In genomic region chr1:173508541-173508940, GRCh38 we compare ENCODE assay signal across 15 cellular contexts. TPM values are rescaled to one million over a fixed set of nuclear protein-coding genes. Genes with fewer than 3 reads are reported as not detected.
DNase-seq lines count a peak whose midpoint lies in the region; ATAC-seq and TF ChIP-seq lines count a peak whose summit lies in the region.
"Had no signal": no experiment of that assay in that cellular context is flagged by ENCODE, and none has a peak within 500 bp of the region (broad histone marks: within the 10 kb centered on the region; RNA-seq: fewer than 3 reads in every experiment).

No MANE protein-coding gene starts in this region.

- H3K4me2 ChIP-seq in mammary epithelial cell (ENCODE audit: insufficient read depth, low read depth, low read length): no peak overlapping the region
- H3K4me2 ChIP-seq: BLaER1 had no signal

- in situ Hi-C loops in mammary epithelial cell (cut with MboI; ENCODE audit: low sequenced_read_pairs in 2 of 2): no loop called here

- H3K27me3 ChIP-seq in mammary epithelial cell (ENCODE audit: insufficient read depth, low read length): no peaks in the 10 kb centered on the region
- no peaks in the 10 kb centered on the region for H3K27me3 ChIP-seq in neuron (ENCODE audit: insufficient read depth, low read length)
- H3K27me3 ChIP-seq: BLaER1, SJSA1 had no signal

- H3K9ac ChIP-seq in mammary epithelial cell (ENCODE audit: insufficient read depth, low read length): no peak overlapping the region
- H3K9ac ChIP-seq: BLaER1 had no signal

- H3K36me3 Mint-ChIP-seq in Calu3 (ENCODE audit: insufficient read depth, unreplicated experiment): no peaks in the 10 kb centered on the region
- H3K36me3 Mint-ChIP-seq: CD8-positive, alpha-beta T cell had no signal

- intact Hi-C loops in Calu3 (cut with micrococcal nuclease; ENCODE audit: unreplicated experiment): loop anchor here (10.0 kb wide), 1 partner anchor 206 kb away; the partner anchor contains the start of gene KLHL20
- intact Hi-C loops in mammary epithelial cell (cut with micrococcal nuclease): no loop called here

- peaks cover 8% of the 10 kb centered on the region for H3K4me1 ChIP-seq in mammary epithelial cell (ENCODE audit: insufficient read depth, low read length)
- peaks cover 27% of the 10 kb centered on the region for H3K4me1 ChIP-seq in neuron (ENCODE audit: insufficient read depth, low read length)
- H3K4me1 ChIP-seq: BLaER1, SJSA1 had no signal

- no peaks in the 10 kb centered on the region for H3K27me3 Mint-ChIP-seq in Calu3 (ENCODE audit: unreplicated experiment)

- H3K9me3 ChIP-seq in mammary epithelial cell (replicated peaks; ENCODE audit: insufficient read depth, low read length) (no peaks in the 10 kb centered on the region), neuron (ENCODE audit: low read length) (no peaks in the 10 kb centered on the region)
- H3K9me3 ChIP-seq: BLaER1, SJSA1 had no signal

- BruUV-seq in Calu3 (replicated peaks; lab: Mats Ljungman, UMichigan): no TSS peak
- no TSS peak for BruUV-seq in mammary epithelial cell (replicated peaks; lab: Mats Ljungman, UMichigan)

- no peak overlapping the region for H3K4me3 ChIP-seq in mammary epithelial cell (replicated peaks in 1 of 3; ENCODE audit: insufficient read depth in 1 of 3, low read depth in 2 of 3, low read length in 3 of 3)
- H3K4me3 ChIP-seq in neuron (ENCODE audit: low read length): no peak overlapping the region
- H3K4me3 ChIP-seq: BLaER1, SJSA1 had no signal

- no peaks in the 10 kb centered on the region for H3K36me3 ChIP-seq in mammary epithelial cell (ENCODE audit: insufficient read depth, low read length)
- no peaks in the 10 kb centered on the region for H3K36me3 ChIP-seq in neuron (ENCODE audit: insufficient read depth, low read length)
- H3K36me3 ChIP-seq: BLaER1, SJSA1 had no signal

- WGBS in mammary epithelial cell (ENCODE audit: low coverage, missing lambda C conversion rate): 100% methylated on average over 2 of the region's 2 CpGs

- no peak overlapping the region for H2AFZ ChIP-seq in mammary epithelial cell (ENCODE audit: low read depth, low read length)
- peak overlapping the region; percentile 27 for H2AFZ ChIP-seq in neuron (ENCODE audit: low read depth, low read length)

- ATAC-seq in HG03342 (IDR thresholded peaks at IDR 0.05; ENCODE audit: unreplicated experiment) (no peak), SK-N-SH treated with all-trans-retinoic acid at 6 μM for 48 hours (no peak)
- ATAC-seq: CD8-positive, alpha-beta T cell had no signal

- TF ChIP-seq CTCF in Calu3 (IDR thresholded peaks at IDR 0.05; ENCODE audit: unreplicated experiment) (no peak), mammary epithelial cell (conservative IDR thresholded peaks at IDR 0.05 in 1 of 2, IDR thresholded peaks at IDR 0.05 in 1 of 2; ENCODE audit: extremely low read depth in 1 of 2, insufficient read depth in 1 of 2, low read depth in 1 of 2, low read length in 2 of 2) (no peak), GM20000 (IDR thresholded peaks at IDR 0.05; ENCODE audit: extremely low read depth, missing control alignments) (no peak)

- peaks cover under 1% of the 10 kb centered on the region for H3K9me3 Mint-ChIP-seq in Calu3 (ENCODE audit: low read depth, unreplicated experiment)

- no peaks in the 10 kb centered on the region for H4K20me1 ChIP-seq in mammary epithelial cell (ENCODE audit: insufficient read depth, low read length)
- H4K20me1 ChIP-seq: BLaER1 had no signal

- peaks cover 32% of the 10 kb centered on the region for H3K4me1 Mint-ChIP-seq in Calu3 (ENCODE audit: low read depth, unreplicated experiment)

- dilution Hi-C loops in mammary epithelial cell (cut with HindIII; ENCODE audit: low sequenced_read_pairs): no loop called here

- H3K27ac ChIP-seq in mammary epithelial cell (ENCODE audit: insufficient read depth, low read depth, low read length): no peak overlapping the region
- H3K27ac ChIP-seq: BLaER1, SJSA1 had no signal

- peak overlapping the region; percentile 7 for H3K27ac Mint-ChIP-seq in Calu3 (ENCODE audit: unreplicated experiment)
- H3K27ac Mint-ChIP-seq: CD8-positive, alpha-beta T cell had no signal

- DNase-seq in Calu3: no peak
- peak; percentile 4 for DNase-seq in HT1080 (ENCODE audit: low read depth)
- DNase-seq in mammary epithelial cell: peak; percentile 4
- DNase-seq in GM20000 (ENCODE audit: low spot score): no peak
- DNase-seq in SK-N-DZ (ENCODE audit: low spot score): no peak
- DNase-seq: CD8-positive, alpha-beta T cell; NCI-H1436; NCI-H2029; NCI-H2171 treated with DMSO at 0.1 percent for 48 hours; NCI-H748 treated with DMSO at 0.1 percent for 48 hours had no signal

- no peaks in the 10 kb centered on the region for H3K79me2 ChIP-seq in mammary epithelial cell (ENCODE audit: insufficient read depth, low read length)

- no peak overlapping the region for H3K4me3 Mint-ChIP-seq in Calu3 (ENCODE audit: low read depth, unreplicated experiment)
- H3K4me3 Mint-ChIP-seq: CD8-positive, alpha-beta T cell had no signal

- CTCF ChIA-PET in Calu3 (lab: Charles Lee) (interaction anchor here (0.7 kb wide), 1 partner anchor 12 kb away, joined by 5 read pairs; no protein-coding TSS in a partner anchor), mammary epithelial cell (lab: Charles Lee; ENCODE audit: low non-redundant PET) (no interaction called here)

TF ChIP-seq in SK-N-SH treated with all-trans-retinoic acid at 6 μM for 48 hours, 23 proteins besides CTCF, POLR2A, EP300 and RAD21 (continues in another document):
- no peak for TF ChIP-seq ZFP3 (CRISPR knock-in tag; IDR thresholded peaks at IDR 0.05)
- TF ChIP-seq OSR1 (CRISPR knock-in tag; IDR thresholded peaks at IDR 0.05): no peak
- no peak for TF ChIP-seq CSRNP3 (CRISPR knock-in tag; IDR thresholded peaks at IDR 0.05)
- TF ChIP-seq PATZ1 (CRISPR knock-in tag; IDR thresholded peaks at IDR 0.05; ENCODE audit: borderline replicate concordance): no peak
- TF ChIP-seq PPARA (CRISPR knock-in tag; IDR thresholded peaks at IDR 0.05; ENCODE audit: borderline replicate concordance): no peak
- no peak for TF ChIP-seq CREB5 (CRISPR knock-in tag; IDR thresholded peaks at IDR 0.05; ENCODE audit: low read depth)

RNA-seq across cellular contexts. Expression of gene PRDX6, which starts 31.4 kb away (rescaled TPM):
- total RNA-seq in Calu3 (2022) (325 and 360 TPM in 2 replicates), mammary epithelial cell (100 to 1,000 TPM; 155 to 218 TPM)
- total RNA-seq in HT1080 (2014; rRNA removed; shearing (Covaris generic)): 185 and 243 TPM in 2 replicates
- 194 and 198 TPM in 2 replicates for polyA plus RNA-seq in HT1080 (2015; cell fraction: cytosol; rRNA removed)
- polyA plus RNA-seq in HT1080 (2015; cell fraction: nucleus; rRNA removed): 178 TPM in 2 replicates
- 254 TPM for polyA plus RNA-seq in mammary epithelial cell
- 257 TPM for polyA minus RNA-seq in mammary epithelial cell
- 193 and 204 TPM in 2 replicates for polyA plus RNA-seq in SK-N-DZ (2014; cell fraction: cytosol; rRNA removed)
- polyA plus RNA-seq in SK-N-DZ (2014; cell fraction: nucleus; rRNA removed): 132 and 151 TPM in 2 replicates

Comparison
In these comparisons a context has a peak if more than half of its experiments do, and no peak if none do; other contexts are left out.
1. DNase-seq: peak in HT1080 (single experiment) and mammary epithelial cell (single experiment); none in Calu3 (single experiment), GM20000 (single experiment) and SK-N-DZ (single experiment).